ENCODE assay signal across 8 cellular contexts in genomic region chr3:81760924-81761903, GRCh38. TPM values are rescaled to one million over a fixed set of nuclear protein-coding genes. Genes with fewer than 3 reads are reported as not detected.
DNase-seq lines count a peak whose midpoint lies in the region; TF ChIP-seq lines count a peak whose summit lies in the region.

GBE1 (minus strand) TSS chr3:81761645; CDS start chr3:81761517, 128 bp downstream.

- H3F3A ChIP-seq in Loucy (ENCODE audit: low read depth): 0 out of 2 replicates have a peak, but pooled peaks cover 3% of the 10 kb centered on the region

- H3K27ac ChIP-seq in subcutaneous abdominal adipose tissue (ENCODE audit: low read depth, low read length): peak within 1 kb of the TSS; percentile 97

- H3K4me1 ChIP-seq in Loucy (ENCODE audit: insufficient read depth, low read length, poor library complexity, severe bottlenecking) (peaks cover 59% of the 10 kb centered on the region), neuron (ENCODE audit: insufficient read depth, low read length) (peaks cover 12% of the 10 kb centered on the region), subcutaneous abdominal adipose tissue (ENCODE audit: control insufficient read depth in 5 of 5, insufficient read depth in 5 of 5, low read length in 5 of 5) (peaks cover 4 to 53% (median 47%) of the 10 kb centered on the region in 5 donors)

- no peaks in the 10 kb centered on the region for H3K27me3 ChIP-seq in H7 (ENCODE audit: control insufficient read depth, insufficient read depth, low read length)
- no peaks in the 10 kb centered on the region for H3K27me3 ChIP-seq in Loucy (ENCODE audit: insufficient read depth, low read length, poor library complexity, severe bottlenecking)
- no peaks in the 10 kb centered on the region for H3K27me3 ChIP-seq in neuron (ENCODE audit: insufficient read depth, low read length)
- no peaks in the 10 kb centered on the region for H3K27me3 ChIP-seq in subcutaneous abdominal adipose tissue (ENCODE audit: control insufficient read depth in 5 of 5, insufficient read depth in 4 of 5, low read length in 5 of 5)

- H3K79me2 ChIP-seq in Loucy (ENCODE audit: insufficient read depth, low read length): peaks cover 42% of the 10 kb centered on the region

- no peaks in the 10 kb centered on the region for H3K9me2 ChIP-seq in Loucy (replicated peaks; ENCODE audit: low read depth, low read length)

- H3K4me3 ChIP-seq in H7 (ENCODE audit: insufficient read depth, low read depth, low read length) (peak within 1 kb of the TSS; percentile 72), Loucy (ENCODE audit: low read length, poor library complexity, severe bottlenecking) (peak within 1 kb of the TSS; percentile 76), neuron (ENCODE audit: low read length) (peak within 1 kb of the TSS; percentile 89), subcutaneous abdominal adipose tissue (ENCODE audit: low read depth in 1 of 5, low read length in 5 of 5) (peak within 1 kb of the TSS; percentile 70 to 86 (median 83))

- H2AFZ ChIP-seq in Loucy (ENCODE audit: low read length): peak within 1 kb of the TSS; percentile 76
- H2AFZ ChIP-seq in neuron (ENCODE audit: low read depth, low read length): peak within 1 kb of the TSS; percentile 92

- peaks cover 3% of the 10 kb centered on the region for H4K20me1 ChIP-seq in Loucy (ENCODE audit: insufficient read depth, low read length, poor library complexity, severe bottlenecking)

- H3K36me3 ChIP-seq in H7 (replicated peaks; ENCODE audit: control insufficient read depth, insufficient read depth, low read length) (no peaks in the 10 kb centered on the region), Loucy (ENCODE audit: insufficient read depth, low read length) (peaks cover 6% of the 10 kb centered on the region; the same call in 1 of the 2 replicates), neuron (ENCODE audit: insufficient read depth, low read length) (no peaks in the 10 kb centered on the region), subcutaneous abdominal adipose tissue (ENCODE audit: control insufficient read depth in 5 of 5, insufficient read depth in 5 of 5, low read length in 5 of 5) (peaks cover 0 to 8% (median 4%) of the 10 kb centered on the region in 5 donors)

- TF ChIP-seq CTCF in Loucy (conservative IDR thresholded peaks at IDR 0.05; ENCODE audit: low read length): peak; percentile 62

- H3K9me3 ChIP-seq in Loucy (ENCODE audit: insufficient read depth, low read depth, low read length) (peaks cover 4% of the 10 kb centered on the region; the same call in 1 of the 2 replicates), neuron (ENCODE audit: low read length) (no peaks in the 10 kb centered on the region), subcutaneous abdominal adipose tissue (ENCODE audit: control insufficient read depth in 5 of 5, low read length in 5 of 5) (no peaks in the 10 kb centered on the region)

- peak within 1 kb of the TSS; percentile 79 for H3K4me2 ChIP-seq in Loucy (ENCODE audit: low read depth, low read length, poor library complexity, severe bottlenecking)

- DNase-seq in GDM1 (lab: John Stamatoyannopoulos, UW): peak; percentile 95
- peak; percentile 90 for DNase-seq in H7
- peak; percentile 99 for DNase-seq in SIG-M5 treated with dmso at 0.1 percent for 504 hours (lab: John Stamatoyannopoulos, UW; ENCODE audit: unreplicated experiment)
- DNase-seq in activated gamma-delta T cell treated with anti-CD3 and anti-CD28 coated beads, Interleukin-2, amount 50 U/mL, for 16 hours (ENCODE audit: low read depth): peak; percentile 72
- DNase-seq in foreskin melanocyte: peak; percentile 85

- H3K9ac ChIP-seq in Loucy (ENCODE audit: low read depth, low read length, poor library complexity, severe bottlenecking) (peak within 1 kb of the TSS; percentile 86), subcutaneous abdominal adipose tissue (ENCODE audit: low read length in 5 of 5) (peak within 1 kb of the TSS; percentile 87 to 98 (median 93))

RNA-seq across cellular contexts. Expression of gene GBE1, which starts in this region (rescaled TPM):
- total RNA-seq in H7 (2014; rRNA removed; shearing (Covaris generic)): 7.7 and 8.6 TPM in 2 replicates

Comparison
In these comparisons a context has a peak if more than half of its experiments do, and no peak if none do; other contexts are left out.
1. Peak in every context shown above with its lines: DNase-seq, H3K4me3 ChIP-seq and H3K27ac ChIP-seq.